Comparison of ENCODE assay signal across 8 cellular contexts in the genomic region with DNA sequence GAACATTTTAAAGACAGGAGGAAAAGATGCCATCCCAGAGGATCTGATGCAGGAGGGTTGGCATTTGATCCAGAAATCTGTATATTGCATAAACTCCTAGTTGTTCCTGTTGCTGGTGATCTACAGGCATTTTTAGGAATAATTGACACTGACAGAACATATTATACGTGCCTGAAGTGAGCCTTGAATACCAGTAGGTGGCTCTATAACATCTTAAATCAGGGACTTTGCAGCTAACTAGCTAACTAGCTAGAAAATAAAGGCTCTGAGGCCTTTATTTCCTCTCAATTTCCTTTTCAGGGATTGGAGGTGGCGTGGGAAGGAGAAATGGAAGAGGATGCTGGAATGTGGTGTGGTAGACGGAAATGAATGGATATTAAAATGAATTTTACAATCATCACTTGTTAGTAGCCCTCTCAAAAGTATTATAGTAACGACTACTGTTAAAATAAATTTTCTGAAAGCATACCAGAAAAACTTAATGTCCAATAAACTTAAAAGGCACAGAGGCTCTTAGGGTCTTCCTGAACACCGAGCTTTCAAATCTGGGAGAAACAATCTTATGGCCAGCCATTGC. TPM values are rescaled to one million over a fixed set of nuclear protein-coding genes. Genes with fewer than 3 reads are reported as not detected.
A peak's percentile ranks its signal among the peaks of the same experiment; 100 is the strongest.
DNase-seq lines count a peak whose midpoint lies in the region; ATAC-seq, FAIRE-seq and TF ChIP-seq lines count a peak whose summit lies in the region.

No MANE protein-coding gene starts in this region.

- peaks cover 33% of the 10 kb centered on the region for H3K4me1 Mint-ChIP-seq in MCF 10A (ENCODE audit: insufficient read depth, unreplicated experiment)

- TF ChIP-seq POLR2A in testis (IDR thresholded peaks at IDR 0.05): no peak

- peak; percentile 44 for ATAC-seq in GM19351 (IDR thresholded peaks at IDR 0.05; ENCODE audit: unreplicated experiment)

- no peaks in the 10 kb centered on the region for H3K9me3 Mint-ChIP-seq in MCF 10A (ENCODE audit: unreplicated experiment)

- H3K4me1 ChIP-seq in kidney (ENCODE audit: control insufficient read depth in 1 of 2, insufficient read depth in 1 of 2, low read depth in 1 of 2, low read length in 2 of 2) (peaks cover 0 to 7% of the 10 kb centered on the region in 2 donors), testis (no peaks in the 10 kb centered on the region)

- H3K9ac ChIP-seq in kidney (ENCODE audit: low read length in 2 of 2): no peak overlapping the region

- H3K9me3 ChIP-seq in kidney (ENCODE audit: control insufficient read depth in 1 of 2, low read length in 2 of 2) (no peaks in the 10 kb centered on the region), testis (no peaks in the 10 kb centered on the region)

- H3K4me3 Mint-ChIP-seq in MCF 10A (ENCODE audit: unreplicated experiment): no peak overlapping the region

- FAIRE-seq in HTR-8/SVneo (lab: Jason Lieb, UNC): no peak
- peak; percentile 85 for FAIRE-seq in kidney (lab: Jason Lieb, UNC)

- 38 to 48% methylated on average over 5 of the region's 5 CpGs for WGBS in testis, 2 donors

- intact Hi-C loops in MCF 10A (cut with micrococcal nuclease) (loop anchor here (1.0 kb wide), 5 partner anchors 22 to 344 kb away; no protein-coding TSS in a partner anchor), kidney (cut with DNase I) (no loop called here), testis (cut with DNase I; ENCODE audit: low total_unique reads) (no loop called here)

- H3K27ac Mint-ChIP-seq in MCF 10A (ENCODE audit: low read depth, unreplicated experiment): peak overlapping the region; percentile 10

- H3K27ac ChIP-seq in kidney (ENCODE audit: low read depth in 2 of 2, low read length in 2 of 2) (no peak overlapping the region), testis (no peak overlapping the region)

- H3K27me3 Mint-ChIP-seq in MCF 10A (ENCODE audit: insufficient read depth, unreplicated experiment): no peaks in the 10 kb centered on the region

- BruUV-seq in MCF 10A (replicated peaks; lab: Mats Ljungman, UMichigan): no TSS peak

- no peaks in the 10 kb centered on the region for H3K36me3 Mint-ChIP-seq in MCF 10A (ENCODE audit: insufficient read depth, unreplicated experiment)

- no peaks in the 10 kb centered on the region for H3K27me3 ChIP-seq in testis

- CTCF ChIA-PET in MCF 10A (lab: Yijun Ruan, JAX): interaction anchor here (0.6 to 2.7 kb wide), 25 partner anchors 8 to 344 kb away, joined by 3 to 18 read pairs (median 5); no protein-coding TSS in a partner anchor

- DNase-seq in COR-L47 (lab: John Stamatoyannopoulos, UW) (peak; percentile 77), HTR-8/SVneo (ENCODE audit: insufficient read length, low spot score) (peak; percentile 63), NOMO-1 treated with DMSO at 0.1 percent for 48 hours (lab: John Stamatoyannopoulos, UW; ENCODE audit: unreplicated experiment) (peak; percentile 77), MCF 10A (ENCODE audit: unreplicated experiment) (peak; percentile 61), kidney (no peak), testis (no peak), T1000 (lab: John Stamatoyannopoulos, UW) (no peak)

- POLR2A ChIA-PET in MCF 10A (lab: Yijun Ruan, JAX): interaction anchor here (0.6 to 2.5 kb wide), 14 partner anchors 12 to 344 kb away, joined by 3 to 7 read pairs (median 4); partner anchors contain the start of genes ABHD10, PHLDB2 and ZBED2

- no peaks in the 10 kb centered on the region for H3K36me3 ChIP-seq in kidney (ENCODE audit: control insufficient read depth in 1 of 2, insufficient read depth in 2 of 2, low read length in 2 of 2)
- H3K36me3 ChIP-seq in testis (ENCODE audit: low read depth, missing control alignments): no peaks in the 10 kb centered on the region

- H3K4me3 ChIP-seq in kidney (ENCODE audit: low read length in 2 of 2) (no peak overlapping the region), testis (no peak overlapping the region)

- peak; percentile 71 for TF ChIP-seq CTCF in MCF 10A (IDR thresholded peaks at IDR 0.05; ENCODE audit: unreplicated experiment)
- TF ChIP-seq CTCF in kidney (IDR thresholded peaks at IDR 0.05; ENCODE audit: borderline replicate concordance, extremely low read depth, insufficient read depth): peak; percentile 92
- TF ChIP-seq CTCF in testis (IDR thresholded peaks at IDR 0.05): peak; percentile 41 to 61 (median 56)

RNA-seq across cellular contexts. Expression of gene PLCXD2, which starts 5.5 kb away (rescaled TPM):
- 2.8 TPM in 2 replicates for total RNA-seq in MCF 10A (2022)
- 20.7 TPM for total RNA-seq in kidney
- 148 TPM for polyA plus RNA-seq in kidney (ENCODE audit: insufficient read depth, low read depth, low replicate concordance)
- total RNA-seq in testis: 1 to 10 TPM; 2.7 to 2.9 TPM
- polyA plus RNA-seq in testis (ENCODE audit: insufficient read depth, low read depth, low replicate concordance): 5.2 TPM

Comparison
In these comparisons a context has a peak if more than half of its experiments do, and no peak if none do; other contexts are left out.
1. DNase-seq: peak in COR-L47 (single experiment), HTR-8/SVneo (single experiment), NOMO-1 treated with DMSO at 0.1 percent for 48 hours (single experiment) and MCF 10A (single experiment); none in kidney (single experiment), testis (single experiment) and T1000 (single experiment).
2. Peak in every context shown above with its lines, with median percentiles within 50 percentile points of each other: CTCF ChIP-seq.